9 cellular contexts compared by ENCODE assay signal in genomic region chr15:75902129-75902557, GRCh38. TPM values are rescaled to one million over a fixed set of nuclear protein-coding genes. Genes with fewer than 3 reads are reported as not detected.
DNase-seq lines count a peak whose midpoint lies in the region; ATAC-seq and TF ChIP-seq lines count a peak whose summit lies in the region.
"Had no signal": no experiment of that assay in that cellular context is flagged by ENCODE, and none has a peak within 500 bp of the region (broad histone marks: within the 10 kb centered on the region; RNA-seq: fewer than 3 reads in every experiment).

No MANE protein-coding gene starts in this region.

- H3K27ac ChIP-seq in CD8-positive, alpha-beta memory T cell (ENCODE audit: low read depth, low read length) = no peak overlapping the region
- H3K27ac ChIP-seq in ovary = no peak overlapping the region

- intact Hi-C loops in activated T-helper 2 cell treated with anti-CD3 and anti-CD28 coated beads, Interferon-gamma antibody, Interleukin-2, Interleukin-4, amounts not matched to agents 10 μg/mL and 5 μg/mL and 100 μg/mL, durations not matched to agents 14 hours and 24 hours and 36 hours (cut with micrococcal nuclease) = loop anchor here (5.0 to 10.0 kb wide), 2 partner anchors 60 to 257 kb away; partner anchors contain the start of genes IMP3, SNX33 and UBE2Q2
- intact Hi-C loops in ovary (cut with DNase I) = no loop called here

- H3K27me3 Mint-ChIP-seq in CD8-positive, alpha-beta memory T cell = no peaks in the 10 kb centered on the region
- no peaks in the 10 kb centered on the region for H3K27me3 Mint-ChIP-seq in activated T-helper 2 cell treated with anti-CD3 and anti-CD28 coated beads, Interferon-gamma antibody, Interleukin-2, Interleukin-4, amounts not matched to agents 10 μg/mL and 5 μg/mL and 100 μg/mL, durations not matched to agents 14 hours and 24 hours and 36 hours (ENCODE audit: low read depth)
- H3K27me3 Mint-ChIP-seq in memory B cell = no peaks in the 10 kb centered on the region

- CTCF ChIA-PET in CD8-positive, alpha-beta memory T cell (lab: Charles Lee) = no interaction called here
- CTCF ChIA-PET in HEK293T (lab: Yijun Ruan, JAX) = no interaction called here

- no peak for DNase-seq in CD8-positive, alpha-beta memory T cell
- DNase-seq in HEK293T (ENCODE audit: extremely low spot score) (peak; percentile 16), memory B cell (ENCODE audit: low spot score in 2 of 2) (no peak), DMS114 treated with DMSO at 0.1 percent for 48 hours (lab: John Stamatoyannopoulos, UW; ENCODE audit: unreplicated experiment) (no peak), ovary (no peak)
- DNase-seq in activated T-helper 2 cell treated with anti-CD3 and anti-CD28 coated beads, Interferon-gamma antibody, Interleukin-2, Interleukin-4, amounts not matched to agents 10 μg/mL and 5 μg/mL and 100 μg/mL, durations not matched to agents 14 hours and 24 hours and 36 hours (ENCODE audit: low spot score) = no peak
- DNase-seq: tibial artery had no signal

- no peaks in the 10 kb centered on the region for H3K9me3 Mint-ChIP-seq in CD8-positive, alpha-beta memory T cell
- no peaks in the 10 kb centered on the region for H3K9me3 Mint-ChIP-seq in activated T-helper 2 cell treated with anti-CD3 and anti-CD28 coated beads, Interferon-gamma antibody, Interleukin-2, Interleukin-4, amounts not matched to agents 10 μg/mL and 5 μg/mL and 100 μg/mL, durations not matched to agents 14 hours and 24 hours and 36 hours
- H3K9me3 Mint-ChIP-seq in memory B cell = no peaks in the 10 kb centered on the region

- no peaks in the 10 kb centered on the region for H3K27me3 ChIP-seq in CD8-positive, alpha-beta memory T cell (ENCODE audit: insufficient read depth, low read length, poor library complexity, severe bottlenecking)
- H3K27me3 ChIP-seq in ovary = no peaks in the 10 kb centered on the region
- H3K27me3 ChIP-seq: tibial artery had no signal

- H3K4me3 Mint-ChIP-seq in CD8-positive, alpha-beta memory T cell = peak overlapping the region; percentile 54 to 98 (median 71)
- peak overlapping the region; percentile 74 for H3K4me3 Mint-ChIP-seq in activated T-helper 2 cell treated with anti-CD3 and anti-CD28 coated beads, Interferon-gamma antibody, Interleukin-2, Interleukin-4, amounts not matched to agents 10 μg/mL and 5 μg/mL and 100 μg/mL, durations not matched to agents 14 hours and 24 hours and 36 hours (ENCODE audit: low read depth)
- H3K4me3 Mint-ChIP-seq in memory B cell = peak overlapping the region; percentile 68

- no peak for TF ChIP-seq CTCF in ovary (IDR thresholded peaks at IDR 0.05)

- no peak for TF ChIP-seq EP300 in ovary (IDR thresholded peaks at IDR 0.05)

- POLR2A ChIA-PET in CD8-positive, alpha-beta memory T cell (lab: Charles Lee) = no interaction called here
- POLR2A ChIA-PET in HEK293T (lab: Yijun Ruan, JAX) = interaction anchor here (0.8 to 1.9 kb wide), 3 partner anchors 12 to 59 kb away, joined by 3 to 5 read pairs (median 3); partner anchors contain the start of gene UBE2Q2

- H3K36me3 ChIP-seq in CD8-positive, alpha-beta memory T cell (ENCODE audit: insufficient read depth, low read length) = no peaks in the 10 kb centered on the region
- H3K36me3 ChIP-seq in ovary = no peaks in the 10 kb centered on the region

- H3K27ac Mint-ChIP-seq in CD8-positive, alpha-beta memory T cell = peak overlapping the region in 6 of 8 donors; percentile 47 to 85 (median 70)
- H3K27ac Mint-ChIP-seq in activated T-helper 2 cell treated with anti-CD3 and anti-CD28 coated beads, Interferon-gamma antibody, Interleukin-2, Interleukin-4, amounts not matched to agents 10 μg/mL and 5 μg/mL and 100 μg/mL, durations not matched to agents 14 hours and 24 hours and 36 hours = no peak overlapping the region
- peak overlapping the region; percentile 18 for H3K27ac Mint-ChIP-seq in memory B cell

- TF ChIP-seq POLR2A in ovary (IDR thresholded peaks at IDR 0.05) = no peak

- peaks cover 22% of the 10 kb centered on the region for H3K4me1 ChIP-seq in CD8-positive, alpha-beta memory T cell (ENCODE audit: insufficient read depth, low read length)
- peaks cover 4% of the 10 kb centered on the region for H3K4me1 ChIP-seq in ovary (ENCODE audit: insufficient read depth)

- H3K36me3 Mint-ChIP-seq in CD8-positive, alpha-beta memory T cell = peaks cover 0 to 48% (median 2%) of the 10 kb centered on the region in 3 donors
- peaks cover 36% of the 10 kb centered on the region for H3K36me3 Mint-ChIP-seq in activated T-helper 2 cell treated with anti-CD3 and anti-CD28 coated beads, Interferon-gamma antibody, Interleukin-2, Interleukin-4, amounts not matched to agents 10 μg/mL and 5 μg/mL and 100 μg/mL, durations not matched to agents 14 hours and 24 hours and 36 hours (ENCODE audit: low read depth)
- H3K36me3 Mint-ChIP-seq in memory B cell = peaks cover 2% of the 10 kb centered on the region

- H3K4me3 ChIP-seq in CD8-positive, alpha-beta memory T cell (ENCODE audit: low read length) = no peak overlapping the region
- no peak overlapping the region for H3K4me3 ChIP-seq in ovary
- H3K4me3 ChIP-seq: tibial artery had no signal

- WGBS in ovary, 3 donors = 52 to 63% (median 56%) methylated on average over 8 of the region's 8 CpGs

- ATAC-seq in memory B cell (ENCODE audit: low read depth) = no peak
- no peak for ATAC-seq in GM19328 (IDR thresholded peaks at IDR 0.05; ENCODE audit: unreplicated experiment)
- ATAC-seq in GM19023 (IDR thresholded peaks at IDR 0.05; ENCODE audit: unreplicated experiment) = no peak

- H3K9me3 ChIP-seq in CD8-positive, alpha-beta memory T cell (ENCODE audit: low read length) = no peaks in the 10 kb centered on the region
- no peaks in the 10 kb centered on the region for H3K9me3 ChIP-seq in ovary
- H3K9me3 ChIP-seq: tibial artery had no signal

- peaks cover 27 to 49% (median 35%) of the 10 kb centered on the region in 3 donors for H3K4me1 Mint-ChIP-seq in CD8-positive, alpha-beta memory T cell
- peaks cover 27% of the 10 kb centered on the region for H3K4me1 Mint-ChIP-seq in activated T-helper 2 cell treated with anti-CD3 and anti-CD28 coated beads, Interferon-gamma antibody, Interleukin-2, Interleukin-4, amounts not matched to agents 10 μg/mL and 5 μg/mL and 100 μg/mL, durations not matched to agents 14 hours and 24 hours and 36 hours (ENCODE audit: low read depth)
- H3K4me1 Mint-ChIP-seq in memory B cell = peaks cover 8% of the 10 kb centered on the region

TF ChIP-seq in HEK293T, 16 proteins besides CTCF, POLR2A, EP300 and RAD21:
- TF ChIP-seq FOXA1 (IDR thresholded peaks at IDR 0.05) (no peak), HDGF (IDR thresholded peaks at IDR 0.05; ENCODE audit: borderline replicate concordance) (no peak), PKNOX1 (IDR thresholded peaks at IDR 0.05) (no peak), ELF4 (IDR thresholded peaks at IDR 0.05) (no peak), NFRKB (IDR thresholded peaks at IDR 0.05) (no peak), LEF1 (IDR thresholded peaks at IDR 0.05; ENCODE audit: borderline replicate concordance) (no peak), BHLHE40 (IDR thresholded peaks at IDR 0.05; ENCODE audit: borderline replicate concordance) (no peak)

RNA-seq across cellular contexts. Expression of gene FBXO22, which starts 1.5 kb away (rescaled TPM):
- total RNA-seq in CD8-positive, alpha-beta memory T cell = 10 to 100 TPM; 57.8 to 60.4 TPM
- polyA plus RNA-seq in CD8-positive, alpha-beta memory T cell = 14.2 TPM
- 47.0 and 48.0 TPM in 2 replicates for total RNA-seq in activated T-helper 2 cell treated with anti-CD3 and anti-CD28 coated beads, Interferon-gamma antibody, Interleukin-2, Interleukin-4, amounts not matched to agents 10 μg/mL and 5 μg/mL and 100 μg/mL, durations not matched to agents 14 hours and 24 hours and 36 hours
- total RNA-seq in ovary = 10 to 100 TPM; 13.6 to 24.3 (median 20.0) TPM
- polyA plus RNA-seq in ovary = 10 to 100 TPM; 11.5 to 21.3 TPM

RNA-seq across cellular contexts. Expression of gene UBE2Q2, which starts 58.9 kb away (rescaled TPM):
- total RNA-seq in CD8-positive, alpha-beta memory T cell = 10 to 100 TPM; 17.5 to 19.3 TPM
- polyA plus RNA-seq in CD8-positive, alpha-beta memory T cell = 38.3 TPM
- total RNA-seq in activated T-helper 2 cell treated with anti-CD3 and anti-CD28 coated beads, Interferon-gamma antibody, Interleukin-2, Interleukin-4, amounts not matched to agents 10 μg/mL and 5 μg/mL and 100 μg/mL, durations not matched to agents 14 hours and 24 hours and 36 hours = 18.9 and 21.1 TPM in 2 replicates
- 10 to 100 TPM; 28.6 to 35.7 (median 31.2) TPM for total RNA-seq in ovary
- 10 to 100 TPM; 22.6 to 27.7 TPM for polyA plus RNA-seq in ovary
